26 cellular contexts compared by ENCODE assay signal in genomic region chr15:87547470-87548181, GRCh38.
DNase-seq lines count a peak whose midpoint lies in the region; ATAC-seq, FAIRE-seq and TF ChIP-seq lines count a peak whose summit lies in the region.
"Had no signal": no experiment of that assay in that cellular context is flagged by ENCODE, and none has a peak within 500 bp of the region (broad histone marks: within the 10 kb centered on the region; RNA-seq: fewer than 3 reads in every experiment).

No MANE protein-coding gene starts in this region.

- H2AFZ ChIP-seq in astrocyte (ENCODE audit: low read depth, low read length), result no peak overlapping the region
- H2AFZ ChIP-seq: PC-9 had no signal

- WGBS in heart right ventricle, 2 donors, result 38% methylated on average over 3 of the region's 3 CpGs
- WGBS in aorta, 2 donors, result 15 to 17% methylated on average over 3 of the region's 3 CpGs

- no peak overlapping the region for H3K9ac ChIP-seq in astrocyte (ENCODE audit: low read length)

- intact Hi-C loops in heart right ventricle (cut with DNase I), result no loop called here
- intact Hi-C loops in left ventricle myocardium superior (cut with micrococcal nuclease), result no loop called here
- intact Hi-C loops in aorta (cut with DNase I), result no loop called here
- intact Hi-C loops in lower lobe of right lung (cut with DNase I), result no loop called here

- no peak overlapping the region for H3K27ac Mint-ChIP-seq in astrocyte (ENCODE audit: unreplicated experiment)
- H3K27ac Mint-ChIP-seq: activated CD8-positive, alpha-beta memory T cell treated with anti-CD3 and anti-CD28 coated beads, Interleukin-2, amount 10 ng/mL, durations not matched to agents 7 days and 5 days; activated naive CD8-positive, alpha-beta T cell; nephron had no signal

- H3K36me3 Mint-ChIP-seq in astrocyte (ENCODE audit: low read depth, unreplicated experiment), result no peaks in the 10 kb centered on the region
- H3K36me3 Mint-ChIP-seq: activated CD8-positive, alpha-beta memory T cell treated with anti-CD3 and anti-CD28 coated beads, Interleukin-2, amount 10 ng/mL, durations not matched to agents 7 days and 5 days; activated naive CD8-positive, alpha-beta T cell had no signal

- no peak for DNase-seq in heart right ventricle
- DNase-seq in right atrium auricular region (ENCODE audit: low spot score), result no peak
- DNase-seq in astrocyte (ENCODE audit: low read depth), result peak; percentile 80
- DNase-seq in left ventricle myocardium superior, result no peak
- DNase-seq in aorta, result peak; percentile 59 to 75
- no peak for DNase-seq in NCI-H82 (lab: John Stamatoyannopoulos, UW)
- DNase-seq in NCI-H1694 treated with DMSO at 0.1 percent for 48 hours (lab: John Stamatoyannopoulos, UW), result no peak
- DNase-seq in lower lobe of right lung, result no peak
- DNase-seq: ACHN; activated CD4-positive, alpha-beta T cell treated with anti-CD3 and anti-CD28 coated beads for 4 hours; activated CD8-positive, alpha-beta memory T cell treated with anti-CD3 and anti-CD28 coated beads, Interleukin-2, amount 10 ng/mL, durations not matched to agents 7 days and 5 days; body of pancreas; GOT3; heart left ventricle; IMR-90; MM.1S; pancreas; PC-9; uterus had no signal

- TF ChIP-seq CTCF in heart right ventricle (IDR thresholded peaks at IDR 0.05) (no peak), right atrium auricular region (IDR thresholded peaks at IDR 0.05) (no peak), astrocyte (IDR thresholded peaks at IDR 0.05; ENCODE audit: insufficient read depth, low read depth, low read length) (no peak), lower lobe of right lung (IDR thresholded peaks at IDR 0.05) (no peak)

- H3K27ac ChIP-seq in heart right ventricle (no peak overlapping the region), right atrium auricular region (no peak overlapping the region), astrocyte (ENCODE audit: low read depth, low read length) (no peak overlapping the region), aorta (ENCODE audit: low read depth in 1 of 2, low read length in 2 of 2) (peak overlapping the region in 1 of 2 donors; percentile 30), lower lobe of right lung (no peak overlapping the region)
- H3K27ac ChIP-seq: body of pancreas, C4-2B, coronary artery, heart left ventricle, HL-60, pancreas, PC-9, SJSA1, uterus had no signal

- FAIRE-seq in astrocyte (lab: Jason Lieb, UNC), result no peak
- FAIRE-seq: D721Med, pancreas had no signal

- no peaks in the 10 kb centered on the region for H3K27me3 Mint-ChIP-seq in astrocyte (ENCODE audit: low read depth, unreplicated experiment)
- H3K27me3 Mint-ChIP-seq: activated CD8-positive, alpha-beta memory T cell treated with anti-CD3 and anti-CD28 coated beads, Interleukin-2, amount 10 ng/mL, durations not matched to agents 7 days and 5 days had no signal

- no peaks in the 10 kb centered on the region for H3K9me3 ChIP-seq in heart right ventricle
- no peaks in the 10 kb centered on the region for H3K9me3 ChIP-seq in right atrium auricular region
- H3K9me3 ChIP-seq in astrocyte (ENCODE audit: insufficient read depth, low read depth, low read length), result no peaks in the 10 kb centered on the region
- H3K9me3 ChIP-seq in aorta (ENCODE audit: control insufficient read depth, low read length), result no peaks in the 10 kb centered on the region
- no peaks in the 10 kb centered on the region for H3K9me3 ChIP-seq in lower lobe of right lung
- H3K9me3 ChIP-seq: body of pancreas, heart left ventricle, pancreas, SJSA1, uterus had no signal

- no peaks in the 10 kb centered on the region for H3K79me2 ChIP-seq in astrocyte (ENCODE audit: insufficient read depth, low read length)

- peaks cover 0 to 7% (median 0%) of the 10 kb centered on the region in 9 donors for H3K4me1 ChIP-seq in heart right ventricle
- no peaks in the 10 kb centered on the region for H3K4me1 ChIP-seq in right atrium auricular region
- H3K4me1 ChIP-seq in astrocyte (ENCODE audit: insufficient read depth, low read length), result no peaks in the 10 kb centered on the region
- H3K4me1 ChIP-seq in aorta (ENCODE audit: control insufficient read depth in 1 of 2, insufficient read depth in 2 of 2, low read length in 2 of 2), result peaks cover 0 to 3% of the 10 kb centered on the region in 2 donors
- H3K4me1 ChIP-seq in lower lobe of right lung, result no peaks in the 10 kb centered on the region
- H3K4me1 ChIP-seq: body of pancreas, pancreas, SJSA1, uterus had no signal

- H3K4me3 ChIP-seq in heart right ventricle, result no peak overlapping the region
- H3K4me3 ChIP-seq in right atrium auricular region, result no peak overlapping the region
- H3K4me3 ChIP-seq in astrocyte (ENCODE audit: insufficient read depth, low read depth, low read length), result no peak overlapping the region
- H3K4me3 ChIP-seq in aorta (ENCODE audit: low read length in 2 of 2), result no peak overlapping the region
- no peak overlapping the region for H3K4me3 ChIP-seq in lower lobe of right lung
- H3K4me3 ChIP-seq: body of pancreas, coronary artery, heart left ventricle, pancreas, PC-9, SJSA1, uterus had no signal

- H3K4me1 Mint-ChIP-seq in astrocyte (ENCODE audit: low read depth, unreplicated experiment), result peaks cover 8% of the 10 kb centered on the region
- H3K4me1 Mint-ChIP-seq: activated CD8-positive, alpha-beta memory T cell treated with anti-CD3 and anti-CD28 coated beads, Interleukin-2, amount 10 ng/mL, durations not matched to agents 7 days and 5 days; nephron had no signal

- H3K4me3 Mint-ChIP-seq in astrocyte (ENCODE audit: unreplicated experiment), result no peak overlapping the region
- H3K4me3 Mint-ChIP-seq: activated CD8-positive, alpha-beta memory T cell treated with anti-CD3 and anti-CD28 coated beads, Interleukin-2, amount 10 ng/mL, durations not matched to agents 7 days and 5 days; activated naive CD8-positive, alpha-beta T cell; nephron had no signal

- H3K4me2 ChIP-seq in astrocyte (ENCODE audit: low read length), result no peak overlapping the region
- H3K4me2 ChIP-seq: PC-9 had no signal

- H3K27me3 ChIP-seq in heart right ventricle, result no peaks in the 10 kb centered on the region
- no peaks in the 10 kb centered on the region for H3K27me3 ChIP-seq in right atrium auricular region
- H3K27me3 ChIP-seq in astrocyte (ENCODE audit: insufficient read depth, low read length), result no peaks in the 10 kb centered on the region
- H3K27me3 ChIP-seq in aorta (ENCODE audit: control insufficient read depth in 1 of 2, insufficient read depth in 2 of 2, low read length in 1 of 2), result no peaks in the 10 kb centered on the region
- H3K27me3 ChIP-seq in lower lobe of right lung (ENCODE audit: low read depth), result no peaks in the 10 kb centered on the region
- H3K27me3 ChIP-seq: heart left ventricle, pancreas, SJSA1, uterus had no signal

- ATAC-seq in heart right ventricle (peak in 6 of 8 donors; percentile 42 to 92 (median 61)), left ventricle myocardium superior (peak; percentile 73), aorta (ENCODE audit: low FRiP score) (peak; percentile 88), lower lobe of right lung (no peak)
- ATAC-seq: activated CD8-positive, alpha-beta memory T cell treated with anti-CD3 and anti-CD28 coated beads, Interleukin-2, amount 10 ng/mL, durations not matched to agents 7 days and 5 days; body of pancreas had no signal

- no peaks in the 10 kb centered on the region for H4K20me1 ChIP-seq in astrocyte (ENCODE audit: insufficient read depth, low read length)

- H3K9me3 Mint-ChIP-seq in astrocyte (ENCODE audit: unreplicated experiment), result no peaks in the 10 kb centered on the region
- H3K9me3 Mint-ChIP-seq: nephron had no signal

- no peaks in the 10 kb centered on the region for H3K36me3 ChIP-seq in heart right ventricle
- no peaks in the 10 kb centered on the region for H3K36me3 ChIP-seq in right atrium auricular region
- no peaks in the 10 kb centered on the region for H3K36me3 ChIP-seq in astrocyte (ENCODE audit: insufficient read depth, low read length)
- H3K36me3 ChIP-seq in aorta (ENCODE audit: control insufficient read depth in 1 of 2, insufficient read depth in 2 of 2, low read length in 1 of 2), result no peaks in the 10 kb centered on the region
- no peaks in the 10 kb centered on the region for H3K36me3 ChIP-seq in lower lobe of right lung
- H3K36me3 ChIP-seq: heart left ventricle, pancreas, SJSA1, uterus had no signal

Comparison
In these comparisons a context has a peak if more than half of its experiments do, and no peak if none do; other contexts are left out.
1. ATAC-seq: peak in heart right ventricle (6 of 8), left ventricle myocardium superior (single experiment) and aorta (single experiment); none in lower lobe of right lung (0 of 2).
2. DNase-seq: peak in astrocyte (single experiment) and aorta (2 of 2); none in heart right ventricle (0 of 2), right atrium auricular region (single experiment), left ventricle myocardium superior (single experiment), NCI-H82 (single experiment), NCI-H1694 treated with DMSO at 0.1 percent for 48 hours (single experiment) and lower lobe of right lung (single experiment).